Comparison of ENCODE assay signal across 2 cellular contexts in the genomic region with DNA sequence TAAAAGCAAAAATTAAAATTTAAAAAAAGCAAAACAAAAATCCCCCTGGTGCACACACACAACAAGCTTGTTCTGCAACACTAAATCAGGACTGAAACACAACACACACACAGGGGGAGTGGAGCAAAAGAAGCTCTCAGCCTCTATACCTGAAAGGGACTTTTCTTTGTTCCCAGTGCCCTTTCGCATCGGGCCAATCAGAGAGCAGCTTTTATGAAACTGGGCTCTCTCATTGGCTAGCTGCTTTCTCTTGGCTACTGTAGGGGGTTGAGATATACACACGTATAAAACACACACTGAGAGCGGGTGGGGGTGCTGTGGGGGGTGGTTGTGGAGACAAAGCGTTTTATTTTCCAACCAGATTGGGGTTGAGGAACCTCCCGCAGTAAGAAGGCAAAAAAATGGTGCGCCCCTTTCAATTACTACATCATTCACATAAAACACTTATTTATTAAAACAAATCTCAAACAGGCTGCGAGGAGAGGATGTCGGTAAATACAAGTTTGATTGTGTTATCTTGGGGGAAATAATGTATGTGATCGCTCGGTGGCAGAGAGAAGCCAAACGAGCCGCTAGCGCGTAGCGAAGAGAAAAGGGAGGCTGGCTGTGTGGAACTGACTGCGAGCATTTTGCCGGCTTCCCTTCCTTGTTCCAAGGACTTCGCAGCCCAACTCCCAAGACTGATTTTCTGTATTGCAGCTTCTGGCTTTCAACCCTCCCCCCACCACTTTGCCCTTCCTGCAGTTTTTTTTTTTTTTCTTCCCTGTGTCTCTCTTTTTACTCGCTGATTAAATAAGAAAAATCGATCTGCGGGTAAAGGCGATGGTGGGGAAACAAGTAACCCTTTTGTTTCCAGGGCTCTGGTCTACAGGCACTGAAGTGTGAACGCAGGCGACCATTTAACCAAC.
TF ChIP-seq lines count a peak whose summit lies in the region.

No MANE protein-coding gene starts in this region.

TF ChIP-seq in HEK293, 187 proteins besides CTCF, POLR2A, EP300 and RAD21 (continued from another document and continues in another):
- TF ChIP-seq, protein P1, sequence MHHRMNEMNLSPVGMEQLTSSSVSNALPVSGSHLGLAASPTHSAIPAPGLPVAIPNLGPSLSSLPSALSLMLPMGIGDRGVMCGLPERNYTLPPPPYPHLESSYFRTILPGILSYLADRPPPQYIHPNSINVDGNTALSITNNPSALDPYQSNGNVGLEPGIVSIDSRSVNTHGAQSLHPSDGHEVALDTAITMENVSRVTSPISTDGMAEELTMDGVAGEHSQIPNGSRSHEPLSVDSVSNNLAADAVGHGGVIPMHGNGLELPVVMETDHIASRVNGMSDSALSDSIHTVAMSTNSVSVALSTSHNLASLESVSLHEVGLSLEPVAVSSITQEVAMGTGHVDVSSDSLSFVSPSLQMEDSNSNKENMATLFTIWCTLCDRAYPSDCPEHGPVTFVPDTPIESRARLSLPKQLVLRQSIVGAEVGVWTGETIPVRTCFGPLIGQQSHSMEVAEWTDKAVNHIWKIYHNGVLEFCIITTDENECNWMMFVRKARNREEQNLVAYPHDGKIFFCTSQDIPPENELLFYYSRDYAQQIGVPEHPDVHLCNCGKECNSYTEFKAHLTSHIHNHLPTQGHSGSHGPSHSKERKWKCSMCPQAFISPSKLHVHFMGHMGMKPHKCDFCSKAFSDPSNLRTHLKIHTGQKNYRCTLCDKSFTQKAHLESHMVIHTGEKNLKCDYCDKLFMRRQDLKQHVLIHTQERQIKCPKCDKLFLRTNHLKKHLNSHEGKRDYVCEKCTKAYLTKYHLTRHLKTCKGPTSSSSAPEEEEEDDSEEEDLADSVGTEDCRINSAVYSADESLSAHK (tag by site-specific recombination; IDR thresholded peaks at IDR 0.05), result peak; percentile 65
- no peak for TF ChIP-seq KLF16 (tag by site-specific recombination; IDR thresholded peaks at IDR 0.05)
- TF ChIP-seq ZNF792 (tag by site-specific recombination; IDR thresholded peaks at IDR 0.05), result no peak
- peak; percentile 81 for TF ChIP-seq ZIC2 (tag by site-specific recombination; IDR thresholded peaks at IDR 0.05)
- TF ChIP-seq ZNF585B (tag by site-specific recombination; IDR thresholded peaks at IDR 0.05), result no peak
- no peak for TF ChIP-seq KLF7 (tag by site-specific recombination; IDR thresholded peaks at IDR 0.05; ENCODE audit: borderline replicate concordance)
- peak; percentile 90 for TF ChIP-seq ZNF600 (tag by site-specific recombination; IDR thresholded peaks at IDR 0.05)
- peak; percentile 9; the same call in 1 of the 2 replicates for TF ChIP-seq ZNF76 (tag by site-specific recombination; IDR thresholded peaks at IDR 0.05; ENCODE audit: borderline replicate concordance, low read depth)
- peak; percentile 78 for TF ChIP-seq SP7 (tag by site-specific recombination; IDR thresholded peaks at IDR 0.05)
- TF ChIP-seq, protein P2, sequence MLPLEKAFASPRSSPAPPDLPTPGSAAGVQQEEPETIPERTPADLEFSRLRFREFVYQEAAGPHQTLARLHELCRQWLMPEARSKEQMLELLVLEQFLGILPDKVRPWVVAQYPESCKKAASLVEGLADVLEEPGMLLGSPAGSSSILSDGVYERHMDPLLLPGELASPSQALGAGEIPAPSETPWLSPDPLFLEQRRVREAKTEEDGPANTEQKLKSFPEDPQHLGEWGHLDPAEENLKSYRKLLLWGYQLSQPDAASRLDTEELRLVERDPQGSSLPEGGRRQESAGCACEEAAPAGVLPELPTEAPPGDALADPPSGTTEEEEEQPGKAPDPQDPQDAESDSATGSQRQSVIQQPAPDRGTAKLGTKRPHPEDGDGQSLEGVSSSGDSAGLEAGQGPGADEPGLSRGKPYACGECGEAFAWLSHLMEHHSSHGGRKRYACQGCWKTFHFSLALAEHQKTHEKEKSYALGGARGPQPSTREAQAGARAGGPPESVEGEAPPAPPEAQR (tag by site-specific recombination; IDR thresholded peaks at IDR 0.05), result no peak
- TF ChIP-seq ZNF624 (tag by site-specific recombination; IDR thresholded peaks at IDR 0.05), result no peak
- TF ChIP-seq ZNF114 (tag by site-specific recombination; IDR thresholded peaks at IDR 0.05), result no peak
- TF ChIP-seq ZNF549 (tag by site-specific recombination; IDR thresholded peaks at IDR 0.05), result no peak
- no peak for TF ChIP-seq ZNF19 (tag by site-specific recombination; IDR thresholded peaks at IDR 0.05; ENCODE audit: low read depth)
- TF ChIP-seq ZNF596 (tag by site-specific recombination; IDR thresholded peaks at IDR 0.05), result peak; percentile 34; the same call in 1 of the 2 replicates
- TF ChIP-seq ZBTB21 (tag by site-specific recombination; IDR thresholded peaks at IDR 0.05), result peak; percentile 39; the same call in 1 of the 2 replicates
- TF ChIP-seq HOXD13 (CRISPR knock-in tag; IDR thresholded peaks at IDR 0.05; ENCODE audit: borderline replicate concordance), result peak; percentile 15; the same call in 1 of the 2 replicates
- no peak for TF ChIP-seq ZNF248 (tag by site-specific recombination; IDR thresholded peaks at IDR 0.05)
- TF ChIP-seq ZNF654 (tag by site-specific recombination; IDR thresholded peaks at IDR 0.05; ENCODE audit: low read depth), result no peak
- TF ChIP-seq ZFP3 (tag by site-specific recombination; IDR thresholded peaks at IDR 0.05; ENCODE audit: low read depth), result 0 out of 2 replicates have a peak, but pooled peaks have one; percentile 11
- no peak for TF ChIP-seq ZNF548 (tag by site-specific recombination; IDR thresholded peaks at IDR 0.05)
- TF ChIP-seq ZNF157 (tag by site-specific recombination; IDR thresholded peaks at IDR 0.05), result no peak
- no peak for TF ChIP-seq GLI4 (tag by site-specific recombination; IDR thresholded peaks at IDR 0.05)
- no peak for TF ChIP-seq HOXA7 (CRISPR knock-in tag; IDR thresholded peaks at IDR 0.05; ENCODE audit: borderline replicate concordance)

TF ChIP-seq in HepG2, 621 proteins besides CTCF, POLR2A, EP300 and RAD21 (continued from another document and continues in another):
- TF ChIP-seq, protein P3, sequence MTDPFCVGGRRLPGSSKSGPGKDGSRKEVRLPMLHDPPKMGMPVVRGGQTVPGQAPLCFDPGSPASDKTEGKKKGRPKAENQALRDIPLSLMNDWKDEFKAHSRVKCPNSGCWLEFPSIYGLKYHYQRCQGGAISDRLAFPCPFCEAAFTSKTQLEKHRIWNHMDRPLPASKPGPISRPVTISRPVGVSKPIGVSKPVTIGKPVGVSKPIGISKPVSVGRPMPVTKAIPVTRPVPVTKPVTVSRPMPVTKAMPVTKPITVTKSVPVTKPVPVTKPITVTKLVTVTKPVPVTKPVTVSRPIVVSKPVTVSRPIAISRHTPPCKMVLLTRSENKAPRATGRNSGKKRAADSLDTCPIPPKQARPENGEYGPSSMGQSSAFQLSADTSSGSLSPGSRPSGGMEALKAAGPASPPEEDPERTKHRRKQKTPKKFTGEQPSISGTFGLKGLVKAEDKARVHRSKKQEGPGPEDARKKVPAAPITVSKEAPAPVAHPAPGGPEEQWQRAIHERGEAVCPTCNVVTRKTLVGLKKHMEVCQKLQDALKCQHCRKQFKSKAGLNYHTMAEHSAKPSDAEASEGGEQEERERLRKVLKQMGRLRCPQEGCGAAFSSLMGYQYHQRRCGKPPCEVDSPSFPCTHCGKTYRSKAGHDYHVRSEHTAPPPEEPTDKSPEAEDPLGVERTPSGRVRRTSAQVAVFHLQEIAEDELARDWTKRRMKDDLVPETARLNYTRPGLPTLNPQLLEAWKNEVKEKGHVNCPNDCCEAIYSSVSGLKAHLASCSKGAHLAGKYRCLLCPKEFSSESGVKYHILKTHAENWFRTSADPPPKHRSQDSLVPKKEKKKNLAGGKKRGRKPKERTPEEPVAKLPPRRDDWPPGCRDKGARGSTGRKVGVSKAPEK (CRISPR knock-in tag; IDR thresholded peaks at IDR 0.05; ENCODE audit: borderline replicate concordance), result peak; percentile 75; the same call in 1 of the 2 replicates
- no peak for TF ChIP-seq PHF20 (CRISPR knock-in tag; IDR thresholded peaks at IDR 0.05)
- peak; percentile 68 for TF ChIP-seq TBX2 (CRISPR knock-in tag; IDR thresholded peaks at IDR 0.05; ENCODE audit: borderline replicate concordance)
- TF ChIP-seq JUNB (CRISPR knock-in tag; IDR thresholded peaks at IDR 0.05; ENCODE audit: borderline replicate concordance), result 0 out of 2 replicates have a peak, but pooled peaks have one; percentile 25
- peak; percentile 39; the same call in 1 of the 2 replicates for TF ChIP-seq NR2F6 (IDR thresholded peaks at IDR 0.05)
- TF ChIP-seq NR2F6 (CRISPR knock-in tag; IDR thresholded peaks at IDR 0.05), result 0 out of 2 replicates have a peak, but pooled peaks have one; percentile 20
- TF ChIP-seq FOXP1 (IDR thresholded peaks at IDR 0.05), result no peak
- peak; percentile 13; the same call in 1 of the 2 replicates for TF ChIP-seq FOXP1 (CRISPR knock-in tag; IDR thresholded peaks at IDR 0.05)
- TF ChIP-seq, protein P4, sequence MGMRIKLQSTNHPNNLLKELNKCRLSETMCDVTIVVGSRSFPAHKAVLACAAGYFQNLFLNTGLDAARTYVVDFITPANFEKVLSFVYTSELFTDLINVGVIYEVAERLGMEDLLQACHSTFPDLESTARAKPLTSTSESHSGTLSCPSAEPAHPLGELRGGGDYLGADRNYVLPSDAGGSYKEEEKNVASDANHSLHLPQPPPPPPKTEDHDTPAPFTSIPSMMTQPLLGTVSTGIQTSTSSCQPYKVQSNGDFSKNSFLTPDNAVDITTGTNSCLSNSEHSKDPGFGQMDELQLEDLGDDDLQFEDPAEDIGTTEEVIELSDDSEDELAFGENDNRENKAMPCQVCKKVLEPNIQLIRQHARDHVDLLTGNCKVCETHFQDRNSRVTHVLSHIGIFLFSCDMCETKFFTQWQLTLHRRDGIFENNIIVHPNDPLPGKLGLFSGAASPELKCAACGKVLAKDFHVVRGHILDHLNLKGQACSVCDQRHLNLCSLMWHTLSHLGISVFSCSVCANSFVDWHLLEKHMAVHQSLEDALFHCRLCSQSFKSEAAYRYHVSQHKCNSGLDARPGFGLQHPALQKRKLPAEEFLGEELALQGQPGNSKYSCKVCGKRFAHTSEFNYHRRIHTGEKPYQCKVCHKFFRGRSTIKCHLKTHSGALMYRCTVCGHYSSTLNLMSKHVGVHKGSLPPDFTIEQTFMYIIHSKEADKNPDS (CRISPR knock-in tag; IDR thresholded peaks at IDR 0.05), result no peak
- TF ChIP-seq, protein P5, sequence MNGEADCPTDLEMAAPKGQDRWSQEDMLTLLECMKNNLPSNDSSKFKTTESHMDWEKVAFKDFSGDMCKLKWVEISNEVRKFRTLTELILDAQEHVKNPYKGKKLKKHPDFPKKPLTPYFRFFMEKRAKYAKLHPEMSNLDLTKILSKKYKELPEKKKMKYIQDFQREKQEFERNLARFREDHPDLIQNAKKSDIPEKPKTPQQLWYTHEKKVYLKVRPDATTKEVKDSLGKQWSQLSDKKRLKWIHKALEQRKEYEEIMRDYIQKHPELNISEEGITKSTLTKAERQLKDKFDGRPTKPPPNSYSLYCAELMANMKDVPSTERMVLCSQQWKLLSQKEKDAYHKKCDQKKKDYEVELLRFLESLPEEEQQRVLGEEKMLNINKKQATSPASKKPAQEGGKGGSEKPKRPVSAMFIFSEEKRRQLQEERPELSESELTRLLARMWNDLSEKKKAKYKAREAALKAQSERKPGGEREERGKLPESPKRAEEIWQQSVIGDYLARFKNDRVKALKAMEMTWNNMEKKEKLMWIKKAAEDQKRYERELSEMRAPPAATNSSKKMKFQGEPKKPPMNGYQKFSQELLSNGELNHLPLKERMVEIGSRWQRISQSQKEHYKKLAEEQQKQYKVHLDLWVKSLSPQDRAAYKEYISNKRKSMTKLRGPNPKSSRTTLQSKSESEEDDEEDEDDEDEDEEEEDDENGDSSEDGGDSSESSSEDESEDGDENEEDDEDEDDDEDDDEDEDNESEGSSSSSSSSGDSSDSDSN (CRISPR knock-in tag; IDR thresholded peaks at IDR 0.05), result no peak
- TF ChIP-seq SRSF9 (IDR thresholded peaks at IDR 0.05; ENCODE audit: borderline replicate concordance, insufficient read depth, low read depth, low read length, poor library complexity, severe bottlenecking), result no peak
- no peak for TF ChIP-seq MXD4 (CRISPR knock-in tag; IDR thresholded peaks at IDR 0.05)
- TF ChIP-seq MIXL1 (CRISPR knock-in tag; IDR thresholded peaks at IDR 0.05), result peak; percentile 51; the same call in 1 of the 2 replicates
- TF ChIP-seq, protein P6, sequence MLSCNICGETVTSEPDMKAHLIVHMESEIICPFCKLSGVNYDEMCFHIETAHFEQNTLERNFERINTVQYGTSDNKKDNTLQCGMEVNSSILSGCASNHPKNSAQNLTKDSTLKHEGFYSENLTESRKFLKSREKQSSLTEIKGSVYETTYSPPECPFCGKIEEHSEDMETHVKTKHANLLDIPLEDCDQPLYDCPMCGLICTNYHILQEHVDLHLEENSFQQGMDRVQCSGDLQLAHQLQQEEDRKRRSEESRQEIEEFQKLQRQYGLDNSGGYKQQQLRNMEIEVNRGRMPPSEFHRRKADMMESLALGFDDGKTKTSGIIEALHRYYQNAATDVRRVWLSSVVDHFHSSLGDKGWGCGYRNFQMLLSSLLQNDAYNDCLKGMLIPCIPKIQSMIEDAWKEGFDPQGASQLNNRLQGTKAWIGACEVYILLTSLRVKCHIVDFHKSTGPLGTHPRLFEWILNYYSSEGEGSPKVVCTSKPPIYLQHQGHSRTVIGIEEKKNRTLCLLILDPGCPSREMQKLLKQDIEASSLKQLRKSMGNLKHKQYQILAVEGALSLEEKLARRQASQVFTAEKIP (CRISPR knock-in tag; IDR thresholded peaks at IDR 0.05; ENCODE audit: borderline replicate concordance), result no peak
- no peak for TF ChIP-seq ZNF549 (CRISPR knock-in tag; IDR thresholded peaks at IDR 0.05)
- no peak for TF ChIP-seq EED (CRISPR knock-in tag; IDR thresholded peaks at IDR 0.05)
- no peak for TF ChIP-seq ZNF598 (CRISPR knock-in tag; IDR thresholded peaks at IDR 0.05; ENCODE audit: borderline replicate concordance)
- TF ChIP-seq ZNF335 (CRISPR knock-in tag; IDR thresholded peaks at IDR 0.05), result no peak; the same call in 1 of the 2 replicates
- no peak for TF ChIP-seq NPAS2 (CRISPR knock-in tag; IDR thresholded peaks at IDR 0.05; ENCODE audit: borderline replicate concordance)
- TF ChIP-seq, protein P7, sequence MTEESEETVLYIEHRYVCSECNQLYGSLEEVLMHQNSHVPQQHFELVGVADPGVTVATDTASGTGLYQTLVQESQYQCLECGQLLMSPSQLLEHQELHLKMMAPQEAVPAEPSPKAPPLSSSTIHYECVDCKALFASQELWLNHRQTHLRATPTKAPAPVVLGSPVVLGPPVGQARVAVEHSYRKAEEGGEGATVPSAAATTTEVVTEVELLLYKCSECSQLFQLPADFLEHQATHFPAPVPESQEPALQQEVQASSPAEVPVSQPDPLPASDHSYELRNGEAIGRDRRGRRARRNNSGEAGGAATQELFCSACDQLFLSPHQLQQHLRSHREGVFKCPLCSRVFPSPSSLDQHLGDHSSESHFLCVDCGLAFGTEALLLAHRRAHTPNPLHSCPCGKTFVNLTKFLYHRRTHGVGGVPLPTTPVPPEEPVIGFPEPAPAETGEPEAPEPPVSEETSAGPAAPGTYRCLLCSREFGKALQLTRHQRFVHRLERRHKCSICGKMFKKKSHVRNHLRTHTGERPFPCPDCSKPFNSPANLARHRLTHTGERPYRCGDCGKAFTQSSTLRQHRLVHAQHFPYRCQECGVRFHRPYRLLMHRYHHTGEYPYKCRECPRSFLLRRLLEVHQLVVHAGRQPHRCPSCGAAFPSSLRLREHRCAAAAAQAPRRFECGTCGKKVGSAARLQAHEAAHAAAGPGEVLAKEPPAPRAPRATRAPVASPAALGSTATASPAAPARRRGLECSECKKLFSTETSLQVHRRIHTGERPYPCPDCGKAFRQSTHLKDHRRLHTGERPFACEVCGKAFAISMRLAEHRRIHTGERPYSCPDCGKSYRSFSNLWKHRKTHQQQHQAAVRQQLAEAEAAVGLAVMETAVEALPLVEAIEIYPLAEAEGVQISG (CRISPR knock-in tag; IDR thresholded peaks at IDR 0.05), result no peak
- TF ChIP-seq, protein P8, sequence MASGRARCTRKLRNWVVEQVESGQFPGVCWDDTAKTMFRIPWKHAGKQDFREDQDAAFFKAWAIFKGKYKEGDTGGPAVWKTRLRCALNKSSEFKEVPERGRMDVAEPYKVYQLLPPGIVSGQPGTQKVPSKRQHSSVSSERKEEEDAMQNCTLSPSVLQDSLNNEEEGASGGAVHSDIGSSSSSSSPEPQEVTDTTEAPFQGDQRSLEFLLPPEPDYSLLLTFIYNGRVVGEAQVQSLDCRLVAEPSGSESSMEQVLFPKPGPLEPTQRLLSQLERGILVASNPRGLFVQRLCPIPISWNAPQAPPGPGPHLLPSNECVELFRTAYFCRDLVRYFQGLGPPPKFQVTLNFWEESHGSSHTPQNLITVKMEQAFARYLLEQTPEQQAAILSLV (CRISPR knock-in tag; IDR thresholded peaks at IDR 0.05; ENCODE audit: borderline replicate concordance), result no peak
- TF ChIP-seq ISL2 (CRISPR knock-in tag; IDR thresholded peaks at IDR 0.05), result peak; percentile 74
- no peak for TF ChIP-seq TBX3 (IDR thresholded peaks at IDR 0.05; ENCODE audit: borderline replicate concordance)
